In genomic region chr7:32147909-32148308, GRCh38 we compare ENCODE assay signal across 27 cellular contexts.
"Had no signal": no experiment of that assay in that cellular context is flagged by ENCODE, and none has a peak within 500 bp of the region (broad histone marks: within the 10 kb centered on the region; RNA-seq: fewer than 3 reads in every experiment).

No MANE protein-coding gene starts in this region.

- H3K4me3 ChIP-seq: left ventricle myocardium inferior, ovary, prostate gland, tibial artery had no signal

- H3K9me3 ChIP-seq: ovary, prostate gland, tibial artery had no signal

- ATAC-seq: activated CD4-positive, alpha-beta T cell treated with anti-CD3 and anti-CD28 coated beads for 36 hours; activated T-cell treated with anti-CD3 and anti-CD28 coated beads, Interleukin-2, amount 50 U/mL, for 4 hours; natural killer cell; stimulated activated naive CD8-positive, alpha-beta T cell treated with anti-CD3 and anti-CD28 coated beads, Interleukin-15, Interleukin-2, amounts not matched to agents 100 U/mL and 50 U/mL, for 24 hours; T-helper 17 cell had no signal

- H3K36me3 Mint-ChIP-seq: activated naive CD8-positive, alpha-beta T cell treated with anti-CD3 and anti-CD28 coated beads for 36 hours; mesothelial cell of epicardium; natural killer cell had no signal

- H3K9me3 Mint-ChIP-seq: activated naive CD8-positive, alpha-beta T cell treated with anti-CD3 and anti-CD28 coated beads for 36 hours; activated T-cell treated with anti-CD3 and anti-CD28 coated beads, Interleukin-2, amount 50 U/mL, for 4 hours; activated T-helper 2 cell treated with anti-CD3 and anti-CD28 coated beads, Interferon-gamma antibody, Interleukin-2, Interleukin-4, amounts not matched to agents 10 μg/mL and 5 μg/mL and 100 μg/mL, durations not matched to agents 14 hours and 24 hours and 36 hours had no signal

- H3K4me1 Mint-ChIP-seq: activated B cell treated with CpG ODN at 0.5 μM for 24 hours; activated CD4-positive, alpha-beta T cell treated with anti-CD3 and anti-CD28 coated beads for 36 hours; activated naive CD8-positive, alpha-beta T cell treated with anti-CD3 and anti-CD28 coated beads for 36 hours; mesothelial cell of epicardium; natural killer cell; T-helper 17 cell had no signal

- H3K27me3 Mint-ChIP-seq: activated B cell treated with CpG ODN at 0.5 μM for 24 hours; activated naive CD8-positive, alpha-beta T cell treated with anti-CD3 and anti-CD28 coated beads for 36 hours; T-helper 17 cell had no signal

- H3K27me3 ChIP-seq: ovary, tibial artery had no signal

- H3K4me1 ChIP-seq: prostate gland, tibial artery had no signal

- DNase-seq: activated B cell treated with CpG ODN at 0.5 μM for 24 hours; activated CD4-positive, alpha-beta T cell treated with anti-CD3 and anti-CD28 coated beads for 36 hours; activated CD4-positive, alpha-beta T cell treated with anti-CD3 and anti-CD28 coated beads, Interleukin-2, amount 50 U/mL, for 4 hours; activated CD8-positive, alpha-beta memory T cell treated with anti-CD3 and anti-CD28 coated beads for 24 hours; activated CD8-positive, alpha-beta memory T cell treated with anti-CD3 and anti-CD28 coated beads, Interleukin-2, amount 50 U/mL, for 4 hours; activated naive CD4-positive, alpha-beta T cell; activated naive CD8-positive, alpha-beta T cell treated with anti-CD3 and anti-CD28 coated beads for 36 hours; activated T-cell treated with anti-CD3 and anti-CD28 coated beads, Interleukin-2, amount 50 U/mL, for 4 hours; cerebellar nuclear complex; cortex of kidney; endodermal cell; foreskin fibroblast; glutamatergic neuron; hippocampal formation; left ventricle myocardium inferior; natural killer cell; ovary; stimulated activated CD4-positive, alpha-beta T cell treated with anti-CD3 and anti-CD28 coated beads, Interleukin-12 subunit alpha, Interleukin-12 subunit beta, amount 100 ng/mL, for 4 hours; stimulated activated CD4-positive, alpha-beta T cell treated with anti-CD3 and anti-CD28 coated beads, Interleukin-4, amount 100 ng/mL, for 4 hours; stimulated activated naive CD8-positive, alpha-beta T cell treated with anti-CD3 and anti-CD28 coated beads, Interleukin-15, Interleukin-2, amounts not matched to agents 100 U/mL and 50 U/mL, for 24 hours; substantia nigra; T-helper 17 cell; tibial artery had no signal

- H3K36me3 ChIP-seq: left ventricle myocardium inferior, ovary, prostate gland, tibial artery had no signal

- H3K27ac Mint-ChIP-seq: activated B cell treated with CpG ODN at 0.5 μM for 24 hours; activated CD4-positive, alpha-beta T cell treated with anti-CD3 and anti-CD28 coated beads for 36 hours; activated naive CD8-positive, alpha-beta T cell treated with anti-CD3 and anti-CD28 coated beads for 36 hours; activated T-helper 2 cell treated with anti-CD3 and anti-CD28 coated beads, Interferon-gamma antibody, Interleukin-2, Interleukin-4, amounts not matched to agents 10 μg/mL and 5 μg/mL and 100 μg/mL, durations not matched to agents 14 hours and 24 hours and 36 hours; endodermal cell; mesothelial cell of epicardium; natural killer cell; T-helper 17 cell had no signal

- H3K4me3 Mint-ChIP-seq: activated B cell treated with CpG ODN at 0.5 μM for 24 hours; activated CD4-positive, alpha-beta T cell treated with anti-CD3 and anti-CD28 coated beads for 36 hours; activated naive CD8-positive, alpha-beta T cell treated with anti-CD3 and anti-CD28 coated beads for 36 hours; activated T-cell treated with anti-CD3 and anti-CD28 coated beads, Interleukin-2, amount 50 U/mL, for 4 hours; endodermal cell; mesothelial cell of epicardium; natural killer cell; T-helper 17 cell had no signal

- H3K27ac ChIP-seq: epithelial cell of prostate, ovary, prostate gland, tibial artery had no signal
